ENCODE assay signal across 34 cellular contexts in genomic region chr3:156463123-156463522, GRCh38.
"Had no signal": no experiment of that assay in that cellular context is flagged by ENCODE, and none has a peak within 500 bp of the region (broad histone marks: within the 10 kb centered on the region; RNA-seq: fewer than 3 reads in every experiment).

No MANE protein-coding gene starts in this region.

- ATAC-seq: activated CD8-positive, alpha-beta T cell treated with anti-CD3 and anti-CD28 coated beads for 36 hours; activated T-cell treated with anti-CD3 and anti-CD28 coated beads, Interleukin-2, amount 50 U/mL, for 72 hours; activated T-helper 17 cell treated with anti-CD3 and anti-CD28 coated beads, Interleukin-2, amount 50 U/mL, for 72 hours; body of pancreas; Right ventricle myocardium inferior had no signal

- H3K27me3 Mint-ChIP-seq: activated naive CD4-positive, alpha-beta T cell treated with anti-CD3 and anti-CD28 coated beads, Interleukin-2, amount 50 U/mL, for 24 hours had no signal

- H3K4me1 ChIP-seq: body of pancreas, breast epithelium had no signal

- H3K36me3 Mint-ChIP-seq: activated naive CD4-positive, alpha-beta T cell treated with anti-CD3 and anti-CD28 coated beads, Interleukin-2, amount 50 U/mL, for 24 hours; activated naive CD8-positive, alpha-beta T cell treated with anti-CD3 and anti-CD28 coated beads, Interleukin-2, amount 10 ng/mL, durations not matched to agents 7 days and 5 days had no signal

- H3K27me3 ChIP-seq: body of pancreas, breast epithelium had no signal

- H3K4me2 ChIP-seq: PC-9 had no signal

- H3K27ac Mint-ChIP-seq: activated CD4-positive, alpha-beta T cell treated with anti-CD3 and anti-CD28 coated beads, Interleukin-2, amount 10 ng/mL, durations not matched to agents 24 days and 14 days; activated CD8-positive, alpha-beta T cell treated with anti-CD3 and anti-CD28 coated beads for 36 hours; activated naive CD4-positive, alpha-beta T cell treated with anti-CD3 and anti-CD28 coated beads, Interleukin-2, amount 50 U/mL, for 24 hours; activated naive CD8-positive, alpha-beta T cell treated with anti-CD3 and anti-CD28 coated beads, Interleukin-2, amount 10 ng/mL, durations not matched to agents 7 days and 5 days; activated T-cell treated with anti-CD3 and anti-CD28 coated beads, Interleukin-2, amount 50 U/mL, for 72 hours; activated T-helper 17 cell treated with anti-CD3 and anti-CD28 coated beads, Interleukin-2, amount 50 U/mL, for 72 hours had no signal

- H3K4me3 ChIP-seq: body of pancreas, breast epithelium, MG63, PC-9 had no signal

- H3K4me1 Mint-ChIP-seq: activated CD4-positive, alpha-beta T cell treated with anti-CD3 and anti-CD28 coated beads, Interleukin-2, amount 10 ng/mL, durations not matched to agents 24 days and 14 days; activated naive CD4-positive, alpha-beta T cell treated with anti-CD3 and anti-CD28 coated beads, Interleukin-2, amount 50 U/mL, for 24 hours; activated naive CD8-positive, alpha-beta T cell treated with anti-CD3 and anti-CD28 coated beads, Interleukin-2, amount 10 ng/mL, durations not matched to agents 7 days and 5 days; activated T-helper 17 cell treated with anti-CD3 and anti-CD28 coated beads, Interleukin-2, amount 50 U/mL, for 72 hours had no signal

- H3K9me3 Mint-ChIP-seq: activated CD4-positive, alpha-beta T cell treated with anti-CD3 and anti-CD28 coated beads, Interleukin-2, amount 10 ng/mL, durations not matched to agents 24 days and 14 days; activated CD8-positive, alpha-beta T cell treated with anti-CD3 and anti-CD28 coated beads for 36 hours; activated naive CD4-positive, alpha-beta T cell treated with anti-CD3 and anti-CD28 coated beads, Interleukin-2, amount 50 U/mL, for 24 hours; activated naive CD8-positive, alpha-beta T cell treated with anti-CD3 and anti-CD28 coated beads, Interleukin-2, amount 10 ng/mL, durations not matched to agents 7 days and 5 days; activated T-cell treated with anti-CD3 and anti-CD28 coated beads, Interleukin-2, amount 50 U/mL, for 72 hours; activated T-helper 17 cell treated with anti-CD3 and anti-CD28 coated beads, Interleukin-2, amount 50 U/mL, for 72 hours had no signal

- FAIRE-seq: astrocyte, RCC 7860 had no signal

- H3K4me3 Mint-ChIP-seq: activated CD4-positive, alpha-beta T cell treated with anti-CD3 and anti-CD28 coated beads, Interleukin-2, amount 10 ng/mL, durations not matched to agents 24 days and 14 days; activated CD8-positive, alpha-beta T cell treated with anti-CD3 and anti-CD28 coated beads for 36 hours; activated naive CD4-positive, alpha-beta T cell treated with anti-CD3 and anti-CD28 coated beads, Interleukin-2, amount 50 U/mL, for 24 hours; activated naive CD8-positive, alpha-beta T cell treated with anti-CD3 and anti-CD28 coated beads, Interleukin-2, amount 10 ng/mL, durations not matched to agents 7 days and 5 days; activated T-cell treated with anti-CD3 and anti-CD28 coated beads, Interleukin-2, amount 50 U/mL, for 72 hours; activated T-helper 17 cell treated with anti-CD3 and anti-CD28 coated beads, Interleukin-2, amount 50 U/mL, for 72 hours had no signal

- H3K27ac ChIP-seq: body of pancreas, breast epithelium, PC-9, RWPE1, WERI-Rb-1 had no signal

- H3K9me3 ChIP-seq: body of pancreas, breast epithelium, MG63 had no signal

- DNase-seq: activated CD4-positive, alpha-beta T cell treated with anti-CD3 and anti-CD28 coated beads, Interleukin-2, amount 10 ng/mL, durations not matched to agents 24 days and 14 days; activated CD4-positive, alpha-beta T cell treated with anti-CD3 and anti-CD28 coated beads, Interleukin-2, amount 50 U/mL, for 4 hours; activated CD8-positive, alpha-beta T cell treated with anti-CD3 and anti-CD28 coated beads for 36 hours; activated effector memory CD4-positive, alpha-beta T cell treated with anti-CD3 and anti-CD28 coated beads, Interleukin-2, amount 50 U/mL, for 16 hours; activated naive CD4-positive, alpha-beta T cell treated with Interleukin-2 at 50 U/mL for 16 hours; activated naive CD8-positive, alpha-beta T cell treated with anti-CD3 and anti-CD28 coated beads, Interleukin-2, amount 10 ng/mL, durations not matched to agents 7 days and 5 days; activated T-cell treated with anti-CD3 and anti-CD28 coated beads, Interleukin-2, amount 50 U/mL, for 1 hour; activated T-cell treated with anti-CD3 and anti-CD28 coated beads, Interleukin-2, amount 50 U/mL, for 72 hours; amygdala; body of pancreas; Kasumi-1; MG63; NCI-H1048; NCI-H1105 treated with DMSO at 0.1 percent for 48 hours; NCI-H1436; NCI-H1694; NCI-H1930; NCI-H345; NCI-H526; NCI-H748 treated with DMSO at 0.1 percent for 48 hours; NK-92 treated with Interleukin-12 subunit alpha and Interleukin-12 subunit beta, amount 100 ng/mL, for 24 hours; PC-9; SW 1271; T-helper 1 cell; T-helper 2 cell; T1000; WERI-Rb-1 had no signal

- H2AFZ ChIP-seq: PC-9 had no signal

- H3K36me3 ChIP-seq: breast epithelium, MG63, WERI-Rb-1 had no signal
